Comparison of ENCODE assay signal across 11 cellular contexts in the genomic region with DNA sequence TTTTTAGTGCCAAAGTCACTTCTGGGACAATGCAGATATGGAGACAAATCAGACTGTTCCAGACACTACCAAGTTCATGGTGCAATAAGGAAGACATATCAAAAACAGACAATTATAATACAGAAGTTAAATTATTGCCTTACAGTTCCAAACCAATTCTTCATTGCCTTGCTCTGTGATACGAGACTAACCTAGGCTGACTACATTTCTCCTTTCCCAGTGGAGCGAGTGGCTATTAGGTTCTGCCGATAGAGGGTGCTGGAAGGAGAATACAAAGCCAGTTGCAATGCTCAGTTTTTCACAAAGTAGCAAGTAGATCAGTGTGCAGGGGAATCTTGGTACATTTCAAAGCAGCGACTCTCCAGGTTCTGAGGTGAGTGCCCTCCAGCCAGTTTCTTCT.
DNase-seq lines count a peak whose midpoint lies in the region; ATAC-seq and TF ChIP-seq lines count a peak whose summit lies in the region.
"Had no signal": no experiment of that assay in that cellular context is flagged by ENCODE, and none has a peak within 500 bp of the region (broad histone marks: within the 10 kb centered on the region; RNA-seq: fewer than 3 reads in every experiment).

No MANE protein-coding gene starts in this region.

- no peak overlapping the region for H3K27ac ChIP-seq in Panc1 (ENCODE audit: low read length)

- no peak for DNase-seq in GM10266 (ENCODE audit: extremely low spot score)
- DNase-seq in Panc1 (ENCODE audit: low read depth, low spot score) = no peak
- DNase-seq in fibroblast of the aortic adventitia (ENCODE audit: low read depth) = no peak
- no peak for DNase-seq in osteocyte (ENCODE audit: extremely low spot score, unreplicated experiment)
- DNase-seq in GF-D8 (lab: John Stamatoyannopoulos, UW) = no peak
- DNase-seq in LoVo (ENCODE audit: low spot score) = no peak
- DNase-seq in H4 (ENCODE audit: low spot score) = no peak
- DNase-seq: DMS79, immature natural killer cell, NCI-H187 treated with DMSO at 0.1 percent for 48 hours had no signal

- no peak overlapping the region for H3K4me3 Mint-ChIP-seq in osteocyte (ENCODE audit: unreplicated experiment)
- H3K4me3 Mint-ChIP-seq: stimulated activated effector memory CD8-positive, alpha-beta T cell treated with anti-CD3 and anti-CD28 coated beads, Interleukin-12 subunit alpha, Interleukin-12 subunit beta, amount 100 ng/mL, for 72 hours had no signal

- CTCF ChIA-PET in Panc1 (lab: Charles Lee) = no interaction called here

- in situ Hi-C loops in Panc1 (cut with HindIII; ENCODE audit: low pct_unique_long_range_greater_than_20kb, low sequenced_read_pairs) = no loop called here

- no peaks in the 10 kb centered on the region for H3K36me3 Mint-ChIP-seq in osteocyte (ENCODE audit: unreplicated experiment)
- H3K36me3 Mint-ChIP-seq: immature natural killer cell; stimulated activated effector memory CD8-positive, alpha-beta T cell treated with anti-CD3 and anti-CD28 coated beads, Interleukin-12 subunit alpha, Interleukin-12 subunit beta, amount 100 ng/mL, for 72 hours had no signal

- POLR2A ChIA-PET in Panc1 (lab: Charles Lee) = no interaction called here

- peak; percentile 32 for TF ChIP-seq CTCF in GM10266 (IDR thresholded peaks at IDR 0.05; ENCODE audit: control insufficient read depth, insufficient read depth, low read depth, missing control alignments)
- peak; percentile 73 for TF ChIP-seq CTCF in Panc1 (IDR thresholded peaks at IDR 0.05)
- TF ChIP-seq CTCF in fibroblast of the aortic adventitia (IDR thresholded peaks at IDR 0.05; ENCODE audit: insufficient read depth, low read length) = peak; percentile 20
- TF ChIP-seq CTCF in osteocyte (IDR thresholded peaks at IDR 0.05) = peak; percentile 15

- intact Hi-C loops in Panc1 (cut with micrococcal nuclease; ENCODE audit: unreplicated experiment) = no loop called here

- no TSS peak for BruUV-seq in Panc1 (replicated peaks; lab: Mats Ljungman, UMichigan)

- no peaks in the 10 kb centered on the region for H3K9me3 Mint-ChIP-seq in osteocyte (ENCODE audit: unreplicated experiment)
- H3K9me3 Mint-ChIP-seq: immature natural killer cell; stimulated activated effector memory CD8-positive, alpha-beta T cell treated with anti-CD3 and anti-CD28 coated beads, Interleukin-12 subunit alpha, Interleukin-12 subunit beta, amount 100 ng/mL, for 72 hours had no signal

- peak; percentile 62; the same call in 1 of the 2 replicates for ATAC-seq in Panc1
- ATAC-seq: stimulated activated effector memory CD8-positive, alpha-beta T cell treated with anti-CD3 and anti-CD28 coated beads, Interleukin-12 subunit alpha, Interleukin-12 subunit beta, amount 100 ng/mL, for 72 hours had no signal

- H3K4me1 ChIP-seq in Panc1 (ENCODE audit: control insufficient read depth, insufficient read depth, low read length) = peaks cover 10% of the 10 kb centered on the region

- H3K27me3 Mint-ChIP-seq in osteocyte (ENCODE audit: unreplicated experiment) = no peaks in the 10 kb centered on the region

- H3K4me3 ChIP-seq in Panc1 (ENCODE audit: low read depth in 2 of 2, low read length in 2 of 2) = no peak overlapping the region
- no peak overlapping the region for H3K4me3 ChIP-seq in fibroblast of the aortic adventitia (ENCODE audit: low read depth, low read length)

- H3K36me3 ChIP-seq in Panc1 (ENCODE audit: control insufficient read depth, insufficient read depth, low read length) = no peaks in the 10 kb centered on the region

- H3K27me3 ChIP-seq in Panc1 (ENCODE audit: control insufficient read depth, insufficient read depth, low read length) = no peaks in the 10 kb centered on the region

- H3K9me3 ChIP-seq in Panc1 (ENCODE audit: control insufficient read depth, insufficient read depth, low read depth, low read length) = no peaks in the 10 kb centered on the region

- H3K27ac Mint-ChIP-seq in osteocyte (ENCODE audit: unreplicated experiment) = no peak overlapping the region
- H3K27ac Mint-ChIP-seq: stimulated activated effector memory CD8-positive, alpha-beta T cell treated with anti-CD3 and anti-CD28 coated beads, Interleukin-12 subunit alpha, Interleukin-12 subunit beta, amount 100 ng/mL, for 72 hours had no signal

- H3K4me1 Mint-ChIP-seq in osteocyte (ENCODE audit: unreplicated experiment) = peaks cover 14% of the 10 kb centered on the region

Comparison
In these comparisons a context has a peak if more than half of its experiments do, and no peak if none do; other contexts are left out.
1. CTCF ChIP-seq: peak in every context shown above with its lines; median percentile 73 in Panc1; 32 in GM10266; 20 in fibroblast of the aortic adventitia; 15 in osteocyte.